Comparison of ENCODE assay signal across 7 cellular contexts in the genomic region with DNA sequence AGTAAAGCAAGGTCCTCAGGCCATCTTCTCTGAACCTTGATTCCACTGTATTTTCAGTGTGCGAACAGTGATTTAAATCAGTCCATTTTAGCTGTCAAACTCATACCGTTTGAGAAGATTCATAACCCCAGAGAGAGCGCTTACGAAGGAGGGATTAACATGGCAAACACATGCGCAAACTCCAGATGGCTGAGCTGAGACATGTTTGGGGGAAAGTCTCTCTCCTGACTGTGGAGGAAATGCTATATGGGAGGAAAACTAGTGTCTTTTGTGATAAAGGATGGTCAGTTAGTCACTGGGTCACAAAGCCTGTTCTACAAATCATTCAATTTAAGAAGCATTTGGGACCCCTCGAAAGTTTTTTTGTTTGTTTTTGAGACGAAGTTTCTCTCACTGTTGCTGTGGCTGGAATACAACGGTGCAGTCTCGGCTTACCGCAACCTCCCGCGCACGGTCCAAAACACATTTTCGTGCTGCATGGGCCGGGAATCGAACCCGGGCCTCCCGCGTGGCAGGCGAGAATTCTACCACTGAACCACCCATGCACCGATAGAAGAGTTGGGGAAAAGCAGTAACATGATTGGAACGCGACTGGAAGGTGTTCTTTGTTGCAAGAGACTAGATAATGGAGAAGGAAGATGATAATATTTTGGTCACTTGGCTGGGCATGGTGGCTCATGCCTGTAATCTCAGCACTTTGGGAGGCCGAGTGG. TPM values are rescaled to one million over a fixed set of nuclear protein-coding genes. Genes with fewer than 3 reads are reported as not detected.
DNase-seq lines count a peak whose midpoint lies in the region; ATAC-seq and TF ChIP-seq lines count a peak whose summit lies in the region.

No MANE protein-coding gene starts in this region.

- H3K4me2 ChIP-seq in SK-N-SH, result peak overlapping the region; percentile 57

- peak overlapping the region in 4 of 5 experiments; percentile 60 to 73 (median 66) for H3K27ac Mint-ChIP-seq in brain

- H3K4me3 ChIP-seq in SK-N-SH (ENCODE audit: low read depth in 2 of 2, low read length in 1 of 2), result peak overlapping the region; percentile 35 to 45; a peak in 3 of 4 replicates

- H3K9ac ChIP-seq in SK-N-SH, result peak overlapping the region; percentile 7; the same call in 1 of the 2 replicates

- H3K4me1 Mint-ChIP-seq in brain, result peaks cover 20% of the 10 kb centered on the region

- DNase-seq in SK-N-SH, result peak; percentile 70
- DNase-seq in kidney tubule cell (ENCODE audit: low spot score), result peak; percentile 94
- peak; percentile 27 to 41 for DNase-seq in stimulated activated CD8-positive, alpha-beta memory T cell treated with anti-CD3 and anti-CD28 coated beads, Interleukin-2, amount 100 ng/mL, for 48 hours (ENCODE audit: low read depth in 2 of 2)
- DNase-seq in NCI-H2196 treated with DMSO at 0.1 percent for 48 hours (lab: John Stamatoyannopoulos, UW; ENCODE audit: unreplicated experiment), result no peak

- TF ChIP-seq CTCF in SK-N-SH (IDR thresholded peaks at IDR 0.05) (no peak), brain (conservative IDR thresholded peaks at IDR 0.05) (no peak)

- no peaks in the 10 kb centered on the region for H3K9me2 ChIP-seq in SK-N-SH

- no peaks in the 10 kb centered on the region for H3K36me3 Mint-ChIP-seq in brain

- H3K79me2 ChIP-seq in SK-N-SH (ENCODE audit: insufficient read depth), result no peaks in the 10 kb centered on the region

- H3K27me3 ChIP-seq in SK-N-SH (ENCODE audit: insufficient read depth), result no peaks in the 10 kb centered on the region

- peaks cover 9% of the 10 kb centered on the region for H3F3A ChIP-seq in SK-N-SH (replicated peaks; ENCODE audit: insufficient read depth)

- ATAC-seq in GM18519 (IDR thresholded peaks at IDR 0.05; ENCODE audit: low FRiP score, unreplicated experiment) (peak; percentile 87), HG03575 (IDR thresholded peaks at IDR 0.05; ENCODE audit: extremely low read depth, insufficient number of reproducible peaks, low FRiP score, unreplicated experiment) (peak; percentile 49)

- H3K9me3 Mint-ChIP-seq in brain, result peaks cover 0 to 3% (median 0%) of the 10 kb centered on the region in 5 experiments

- peaks cover 8% of the 10 kb centered on the region for H3K27me3 Mint-ChIP-seq in brain

- H3K9me3 ChIP-seq in SK-N-SH, result no peaks in the 10 kb centered on the region

- TF ChIP-seq RAD21 in SK-N-SH (IDR thresholded peaks at IDR 0.05; ENCODE audit: low read length), result no peak

- peak overlapping the region; percentile 53 to 62 for H3K27ac ChIP-seq in SK-N-SH (ENCODE audit: low read depth in 2 of 2, low read length in 1 of 2)

- no peaks in the 10 kb centered on the region for H4K20me1 ChIP-seq in SK-N-SH (ENCODE audit: insufficient read depth)

- peak overlapping the region in 4 of 5 experiments; percentile 32 to 75 (median 72) for H3K4me3 Mint-ChIP-seq in brain

- POLR2A ChIA-PET in SK-N-SH (lab: Yijun Ruan, JAX), result no interaction called here

- no peak; a peak in 2 of 4 replicates for TF ChIP-seq EP300 in SK-N-SH (IDR thresholded peaks at IDR 0.05; ENCODE audit: borderline replicate concordance in 1 of 2, low read depth in 1 of 2, low read length in 1 of 2)

- peak overlapping the region; percentile 39; the same call in 1 of the 2 replicates for H2AFZ ChIP-seq in SK-N-SH (ENCODE audit: low read depth)

- no peaks in the 10 kb centered on the region for H3K4me1 ChIP-seq in SK-N-SH (ENCODE audit: control insufficient read depth in 1 of 2, insufficient read depth in 2 of 2, low read depth in 1 of 2, low read length in 1 of 2)

- 1% methylated on average over 24 of the region's 24 CpGs for WGBS in SK-N-SH (ENCODE audit: low lambda C conversion rate)

- CTCF ChIA-PET in SK-N-SH (lab: Yijun Ruan, JAX), result interaction anchor here (1.0 to 2.9 kb wide), 3 partner anchors 59 to 68 kb away, joined by 3 to 8 read pairs (median 3); no protein-coding TSS in a partner anchor

- H3K36me3 ChIP-seq in SK-N-SH (replicated peaks in 1 of 2; ENCODE audit: control insufficient read depth in 1 of 2, insufficient read depth in 2 of 2, low read length in 1 of 2), result no peaks in the 10 kb centered on the region

TF ChIP-seq in SK-N-SH, 30 proteins besides CTCF, POLR2A, EP300 and RAD21 (continues in another document):
- no peak for TF ChIP-seq FOXJ3 (CRISPR knock-in tag; IDR thresholded peaks at IDR 0.05)
- no peak for TF ChIP-seq SMC3 (IDR thresholded peaks at IDR 0.05; ENCODE audit: low read depth, low read length)
- TF ChIP-seq GABPA (IDR thresholded peaks at IDR 0.05; ENCODE audit: low read depth), result no peak
- TF ChIP-seq, protein P1, sequence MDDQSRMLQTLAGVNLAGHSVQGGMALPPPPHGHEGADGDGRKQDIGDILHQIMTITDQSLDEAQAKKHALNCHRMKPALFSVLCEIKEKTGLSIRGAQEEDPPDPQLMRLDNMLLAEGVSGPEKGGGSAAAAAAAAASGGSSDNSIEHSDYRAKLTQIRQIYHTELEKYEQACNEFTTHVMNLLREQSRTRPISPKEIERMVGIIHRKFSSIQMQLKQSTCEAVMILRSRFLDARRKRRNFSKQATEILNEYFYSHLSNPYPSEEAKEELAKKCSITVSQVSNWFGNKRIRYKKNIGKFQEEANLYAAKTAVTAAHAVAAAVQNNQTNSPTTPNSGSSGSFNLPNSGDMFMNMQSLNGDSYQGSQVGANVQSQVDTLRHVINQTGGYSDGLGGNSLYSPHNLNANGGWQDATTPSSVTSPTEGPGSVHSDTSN (IDR thresholded peaks at IDR 0.05), result peak; percentile 68
- no peak for TF ChIP-seq SIN3A (IDR thresholded peaks at IDR 0.05; ENCODE audit: borderline replicate concordance, low read depth, low read length)
- TF ChIP-seq RFX5 (IDR thresholded peaks at IDR 0.05; ENCODE audit: low read length), result no peak
- peak; percentile 47 for TF ChIP-seq GATA2 (CRISPR knock-in tag; IDR thresholded peaks at IDR 0.05)
- TF ChIP-seq, protein P2, sequence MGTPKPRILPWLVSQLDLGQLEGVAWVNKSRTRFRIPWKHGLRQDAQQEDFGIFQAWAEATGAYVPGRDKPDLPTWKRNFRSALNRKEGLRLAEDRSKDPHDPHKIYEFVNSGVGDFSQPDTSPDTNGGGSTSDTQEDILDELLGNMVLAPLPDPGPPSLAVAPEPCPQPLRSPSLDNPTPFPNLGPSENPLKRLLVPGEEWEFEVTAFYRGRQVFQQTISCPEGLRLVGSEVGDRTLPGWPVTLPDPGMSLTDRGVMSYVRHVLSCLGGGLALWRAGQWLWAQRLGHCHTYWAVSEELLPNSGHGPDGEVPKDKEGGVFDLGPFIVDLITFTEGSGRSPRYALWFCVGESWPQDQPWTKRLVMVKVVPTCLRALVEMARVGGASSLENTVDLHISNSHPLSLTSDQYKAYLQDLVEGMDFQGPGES (IDR thresholded peaks at IDR 0.05; ENCODE audit: low read depth, low read length), result no peak
- TF ChIP-seq YY1 (IDR thresholded peaks at IDR 0.05; ENCODE audit: low read depth), result no peak; the same call in 1 of the 2 replicates
- TF ChIP-seq NFIC (IDR thresholded peaks at IDR 0.05; ENCODE audit: borderline replicate concordance), result no peak
- TF ChIP-seq RCOR1 (IDR thresholded peaks at IDR 0.05; ENCODE audit: low read length), result peak; percentile 33; the same call in 1 of the 2 replicates
- TF ChIP-seq EZH2phosphoT487 (IDR thresholded peaks at IDR 0.05; ENCODE audit: borderline replicate concordance, low read depth), result no peak
- TF ChIP-seq, protein P3, sequence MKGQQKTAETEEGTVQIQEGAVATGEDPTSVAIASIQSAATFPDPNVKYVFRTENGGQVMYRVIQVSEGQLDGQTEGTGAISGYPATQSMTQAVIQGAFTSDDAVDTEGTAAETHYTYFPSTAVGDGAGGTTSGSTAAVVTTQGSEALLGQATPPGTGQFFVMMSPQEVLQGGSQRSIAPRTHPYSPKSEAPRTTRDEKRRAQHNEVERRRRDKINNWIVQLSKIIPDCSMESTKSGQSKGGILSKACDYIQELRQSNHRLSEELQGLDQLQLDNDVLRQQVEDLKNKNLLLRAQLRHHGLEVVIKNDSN (IDR thresholded peaks at IDR 0.05; ENCODE audit: borderline replicate concordance, low read depth), result no peak
- peak; percentile 33; the same call in 1 of the 2 replicates for TF ChIP-seq ELF1 (IDR thresholded peaks at IDR 0.05)
- peak; percentile 50; the same call in 1 of the 2 replicates for TF ChIP-seq FOSL2 (IDR thresholded peaks at IDR 0.05; ENCODE audit: borderline replicate concordance, low read depth)
- TF ChIP-seq TCF12 (IDR thresholded peaks at IDR 0.05), result peak; percentile 66
- no peak for TF ChIP-seq FOXM1 (IDR thresholded peaks at IDR 0.05; ENCODE audit: low read depth)
- TF ChIP-seq CHD2 (IDR thresholded peaks at IDR 0.05; ENCODE audit: low read length, partially characterized antibody), result peak; percentile 57
- no peak for TF ChIP-seq MEF2A (IDR thresholded peaks at IDR 0.05; ENCODE audit: borderline replicate concordance, low read depth)
- TF ChIP-seq JUND (IDR thresholded peaks at IDR 0.05), result no peak
- TF ChIP-seq, protein P4, sequence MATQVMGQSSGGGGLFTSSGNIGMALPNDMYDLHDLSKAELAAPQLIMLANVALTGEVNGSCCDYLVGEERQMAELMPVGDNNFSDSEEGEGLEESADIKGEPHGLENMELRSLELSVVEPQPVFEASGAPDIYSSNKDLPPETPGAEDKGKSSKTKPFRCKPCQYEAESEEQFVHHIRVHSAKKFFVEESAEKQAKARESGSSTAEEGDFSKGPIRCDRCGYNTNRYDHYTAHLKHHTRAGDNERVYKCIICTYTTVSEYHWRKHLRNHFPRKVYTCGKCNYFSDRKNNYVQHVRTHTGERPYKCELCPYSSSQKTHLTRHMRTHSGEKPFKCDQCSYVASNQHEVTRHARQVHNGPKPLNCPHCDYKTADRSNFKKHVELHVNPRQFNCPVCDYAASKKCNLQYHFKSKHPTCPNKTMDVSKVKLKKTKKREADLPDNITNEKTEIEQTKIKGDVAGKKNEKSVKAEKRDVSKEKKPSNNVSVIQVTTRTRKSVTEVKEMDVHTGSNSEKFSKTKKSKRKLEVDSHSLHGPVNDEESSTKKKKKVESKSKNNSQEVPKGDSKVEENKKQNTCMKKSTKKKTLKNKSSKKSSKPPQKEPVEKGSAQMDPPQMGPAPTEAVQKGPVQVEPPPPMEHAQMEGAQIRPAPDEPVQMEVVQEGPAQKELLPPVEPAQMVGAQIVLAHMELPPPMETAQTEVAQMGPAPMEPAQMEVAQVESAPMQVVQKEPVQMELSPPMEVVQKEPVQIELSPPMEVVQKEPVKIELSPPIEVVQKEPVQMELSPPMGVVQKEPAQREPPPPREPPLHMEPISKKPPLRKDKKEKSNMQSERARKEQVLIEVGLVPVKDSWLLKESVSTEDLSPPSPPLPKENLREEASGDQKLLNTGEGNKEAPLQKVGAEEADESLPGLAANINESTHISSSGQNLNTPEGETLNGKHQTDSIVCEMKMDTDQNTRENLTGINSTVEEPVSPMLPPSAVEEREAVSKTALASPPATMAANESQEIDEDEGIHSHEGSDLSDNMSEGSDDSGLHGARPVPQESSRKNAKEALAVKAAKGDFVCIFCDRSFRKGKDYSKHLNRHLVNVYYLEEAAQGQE (IDR thresholded peaks at IDR 0.05; ENCODE audit: low read depth, low read length), result no peak

RNA-seq across cellular contexts. Expression of a gene that starts 58.4 kb away (rescaled TPM):
- 1.1 and 2.0 TPM in 2 replicates for polyA plus RNA-seq in SK-N-SH (2012; rRNA removed)
- 1.8 and 2.0 TPM in 2 replicates for polyA plus RNA-seq in SK-N-SH (2012; cell fraction: cytosol; rRNA removed)
- 0.36 and 0.87 TPM in 2 replicates for polyA plus RNA-seq in SK-N-SH (2012; cell fraction: nucleus; rRNA removed)
- 17.3 TPM for polyA plus RNA-seq in brain (ENCODE audit: insufficient read depth, low read depth, low replicate concordance)
